14 cellular contexts compared by ENCODE assay signal in genomic region chr12:116969615-116970575, GRCh38. TPM values are rescaled to one million over a fixed set of nuclear protein-coding genes. Genes with fewer than 3 reads are reported as not detected.
DNase-seq lines count a peak whose midpoint lies in the region; ATAC-seq, FAIRE-seq and TF ChIP-seq lines count a peak whose summit lies in the region.
"Had no signal": no experiment of that assay in that cellular context is flagged by ENCODE, and none has a peak within 500 bp of the region (broad histone marks: within the 10 kb centered on the region; RNA-seq: fewer than 3 reads in every experiment).

No MANE protein-coding gene starts in this region.

- no peak overlapping the region for H3K14ac ChIP-seq in H1 (ENCODE audit: insufficient read length)

- no peak overlapping the region for H2BK15ac ChIP-seq in H1 (ENCODE audit: low read length)

- H3K27me3 ChIP-seq in DOHH2 (ENCODE audit: control insufficient read depth, low read length): no peaks in the 10 kb centered on the region
- H3K27me3 ChIP-seq in H1 (replicated peaks in 1 of 4; ENCODE audit: control insufficient read depth in 3 of 4, extremely low read depth in 1 of 4, insufficient read depth in 3 of 4, low read length in 3 of 4): no peaks in the 10 kb centered on the region
- H3K27me3 ChIP-seq in stomach: no peaks in the 10 kb centered on the region

- no peaks in the 10 kb centered on the region for H3K79me1 ChIP-seq in H1 (ENCODE audit: low read depth, low read length)

- H3K56ac ChIP-seq in H1 (replicated peaks; ENCODE audit: insufficient read length, low read depth, low read length): no peak overlapping the region

- 0 out of 2 replicates have a peak, but pooled peaks cover 4% of the 10 kb centered on the region for H3F3A ChIP-seq in DOHH2 (ENCODE audit: control insufficient read depth, insufficient read depth)

- CTCF ChIA-PET in H1 (lab: Charles Lee; ENCODE audit: partially characterized antibody): interaction anchor here (0.6 to 1.1 kb wide), 3 partner anchors 9 to 39 kb away, joined by 3 read pairs; no protein-coding TSS in a partner anchor

- ATAC-seq in GM19351 (IDR thresholded peaks at IDR 0.05; ENCODE audit: unreplicated experiment): no peak
- no peak for ATAC-seq in GM21723 (IDR thresholded peaks at IDR 0.05; ENCODE audit: unreplicated experiment)
- ATAC-seq: naive thymus-derived CD8-positive, alpha-beta T cell had no signal

- H3K9me3 ChIP-seq in DOHH2 (ENCODE audit: control insufficient read depth, insufficient read depth, low read length): no peaks in the 10 kb centered on the region
- no peaks in the 10 kb centered on the region for H3K9me3 ChIP-seq in H1 (ENCODE audit: insufficient read depth in 2 of 2, low read depth in 1 of 2, low read length in 1 of 2)
- H3K9me3 ChIP-seq in stomach: no peaks in the 10 kb centered on the region
- H3K9me3 ChIP-seq: thoracic aorta had no signal

- H2BK12ac ChIP-seq in H1 (ENCODE audit: low read depth, low read length): peak overlapping the region; percentile 30; the same call in 1 of the 2 replicates

- TF ChIP-seq RAD21 in H1 (IDR thresholded peaks at IDR 0.05 in 1 of 2, conservative IDR thresholded peaks at IDR 0.05 in 1 of 2; ENCODE audit: low read depth in 2 of 2, low read length in 2 of 2): no peak

- H3K9me3 Mint-ChIP-seq in neural crest cell: no peaks in the 10 kb centered on the region
- H3K9me3 Mint-ChIP-seq: activated naive CD4-positive, alpha-beta T cell treated with anti-CD3 and anti-CD28 coated beads for 36 hours; naive thymus-derived CD8-positive, alpha-beta T cell had no signal

- POLR2A ChIA-PET in H1 (lab: Charles Lee; ENCODE audit: partially characterized antibody): interaction anchor here (0.9 to 1.0 kb wide), 2 partner anchors 14 to 210 kb away, joined by 4 read pairs; no protein-coding TSS in a partner anchor

- no peaks in the 10 kb centered on the region; the same call in 1 of the 2 replicates for H3K79me2 ChIP-seq in DOHH2 (ENCODE audit: control insufficient read depth, low read length)
- H3K79me2 ChIP-seq in H1 (ENCODE audit: control insufficient read depth in 1 of 2, insufficient read depth in 2 of 2, low read length in 2 of 2): no peaks in the 10 kb centered on the region

- H2AK5ac ChIP-seq in H1 (ENCODE audit: low read depth, low read length): no peak overlapping the region

- H2AFZ ChIP-seq in H1 (ENCODE audit: low read length): no peak overlapping the region

- no peak overlapping the region for H3K9ac ChIP-seq in H1 (replicated peaks in 1 of 4; ENCODE audit: extremely low read depth in 1 of 4, low read depth in 3 of 4, low read length in 3 of 4)

- peak overlapping the region; percentile 53 for H3K27ac ChIP-seq in DOHH2 (ENCODE audit: low read depth, low read length)
- H3K27ac ChIP-seq in H1 (ENCODE audit: low read depth, low read length): no peak overlapping the region
- H3K27ac ChIP-seq in stomach: no peak overlapping the region
- H3K27ac ChIP-seq: coronary artery, thoracic aorta had no signal

- DNase-seq in NCI-H524 (lab: John Stamatoyannopoulos, UW) (peak; percentile 86 to 91), H1 (ENCODE audit: low read depth in 1 of 2, low spot score in 2 of 2) (no peak), neural crest cell (ENCODE audit: low read depth, low spot score) (peak; percentile 3), stomach (no peak), DMS53 (lab: John Stamatoyannopoulos, UW) (no peak)
- DNase-seq: activated naive CD4-positive, alpha-beta T cell treated with anti-CD3 and anti-CD28 coated beads for 36 hours; naive thymus-derived CD8-positive, alpha-beta T cell; NCI-H510A treated with DMSO at 0.1 percent for 48 hours; small intestine had no signal

- no peaks in the 10 kb centered on the region for H4K20me1 ChIP-seq in DOHH2 (ENCODE audit: control insufficient read depth, insufficient read depth, low read depth, low read length)
- H4K20me1 ChIP-seq in H1 (replicated peaks in 1 of 2; ENCODE audit: control insufficient read depth in 1 of 2, insufficient read depth in 2 of 2, low read length in 2 of 2): peaks cover 0 to 1% of the 10 kb centered on the region in 2 experiments

- no peaks in the 10 kb centered on the region for H3K27me3 Mint-ChIP-seq in neural crest cell (ENCODE audit: low read depth)
- H3K27me3 Mint-ChIP-seq: naive thymus-derived CD8-positive, alpha-beta T cell had no signal

- no peak overlapping the region for H3K27ac Mint-ChIP-seq in neural crest cell (ENCODE audit: unreplicated experiment)
- H3K27ac Mint-ChIP-seq: activated naive CD4-positive, alpha-beta T cell treated with anti-CD3 and anti-CD28 coated beads for 36 hours had no signal

- TF ChIP-seq POLR2A in H1 (IDR thresholded peaks at IDR 0.05; ENCODE audit: control extremely low read depth in 1 of 2, low read depth in 2 of 2, low read length in 2 of 2) (no peak), stomach (IDR thresholded peaks at IDR 0.05) (no peak)

- FAIRE-seq in H1 (lab: Jason Lieb, UNC): no peak
- FAIRE-seq: small intestine had no signal

- H3K4me1 ChIP-seq in DOHH2 (ENCODE audit: control insufficient read depth, low read length) (peaks cover 46% of the 10 kb centered on the region), H1 (replicated peaks in 1 of 4; ENCODE audit: control insufficient read depth in 3 of 4, insufficient read depth in 4 of 4, low read length in 3 of 4) (no peaks in the 10 kb centered on the region), stomach (peaks cover 0 to 9% (median 5%) of the 10 kb centered on the region in 4 donors)

- H3K4me2 ChIP-seq in DOHH2 (ENCODE audit: low read length) (peak overlapping the region; percentile 46), H1 (ENCODE audit: insufficient read depth in 1 of 2, low read depth in 2 of 2, low read length in 2 of 2) (no peak overlapping the region)

- peaks cover 44% of the 10 kb centered on the region for H3K36me3 ChIP-seq in DOHH2 (ENCODE audit: control insufficient read depth, low read length)
- H3K36me3 ChIP-seq in H1 (ENCODE audit: control insufficient read depth in 2 of 4, insufficient read depth in 4 of 4, low read length in 3 of 4): peaks cover 0 to 6% (median 3%) of the 10 kb centered on the region in 4 experiments; a peak in 3 of 8 replicates
- peaks cover 7 to 61% (median 53%) of the 10 kb centered on the region in 4 donors for H3K36me3 ChIP-seq in stomach

- no peak overlapping the region for H4K5ac ChIP-seq in H1 (ENCODE audit: insufficient read length, low read depth, low read length)

- no peak for TF ChIP-seq EP300 in H1 (IDR thresholded peaks at IDR 0.05; ENCODE audit: borderline replicate concordance in 1 of 2, low read depth in 2 of 2, low read length in 2 of 2)
- no peak for TF ChIP-seq EP300 in stomach (IDR thresholded peaks at IDR 0.05)

- H3K23ac ChIP-seq in H1 (ENCODE audit: insufficient read length): no peak overlapping the region

- no peak overlapping the region for H2BK20ac ChIP-seq in H1 (ENCODE audit: low read length)

- no peaks in the 10 kb centered on the region for H3K23me2 ChIP-seq in H1 (ENCODE audit: low read depth, low read length)

- no peak overlapping the region for H4K91ac ChIP-seq in H1 (replicated peaks; ENCODE audit: insufficient read length, low read length)

- H2BK120ac ChIP-seq in H1 (replicated peaks; ENCODE audit: low read depth, low read length): no peak overlapping the region

- H3K18ac ChIP-seq in H1 (ENCODE audit: extremely low read depth, low read length): no peak overlapping the region

- peaks cover 16% of the 10 kb centered on the region for H3K36me3 Mint-ChIP-seq in neural crest cell (ENCODE audit: low read depth)

- 86% methylated on average over 30 of the region's 30 CpGs; no CpG with 5 or more reads in 1 of the 2 experiments for WGBS in H1 (ENCODE audit: extremely low coverage in 1 of 2, insufficient coverage in 1 of 2, insufficient read length in 1 of 2, insufficient replicate concordance in 2 of 2, low coverage in 1 of 2, low lambda C conversion rate in 2 of 2, missing lambda C conversion rate in 1 of 2), 2 experiments
- 76 to 80% (median 78%) methylated on average over 30 of the region's 30 CpGs for WGBS in stomach, 5 donors

- no peak overlapping the region for H3K4ac ChIP-seq in H1 (replicated peaks; ENCODE audit: insufficient read length, low read depth, low read length)

- TF ChIP-seq CTCF in DOHH2 (IDR thresholded peaks at IDR 0.05; ENCODE audit: low read depth, low read length, poor library complexity, severe bottlenecking): no peak
- no peak for TF ChIP-seq CTCF in H1 (IDR thresholded peaks at IDR 0.05; ENCODE audit: control extremely low read depth in 1 of 3, insufficient read depth in 1 of 3, low read depth in 1 of 3, low read length in 3 of 3)
- TF ChIP-seq CTCF in neural crest cell (conservative IDR thresholded peaks at IDR 0.05): no peak
- TF ChIP-seq CTCF in stomach (IDR thresholded peaks at IDR 0.05): no peak

- peaks cover 20% of the 10 kb centered on the region for H3K4me1 Mint-ChIP-seq in neural crest cell

- no peak overlapping the region; the same call in 1 of the 2 replicates for H2BK5ac ChIP-seq in H1 (ENCODE audit: low read depth, low read length)

- no peak overlapping the region for H3K4me3 Mint-ChIP-seq in neural crest cell
- H3K4me3 Mint-ChIP-seq: activated naive CD4-positive, alpha-beta T cell treated with anti-CD3 and anti-CD28 coated beads for 36 hours; naive thymus-derived CD8-positive, alpha-beta T cell had no signal

- intact Hi-C loops in stomach (cut with DNase I; ENCODE audit: low total_unique reads): no loop called here

- H4K8ac ChIP-seq in H1 (ENCODE audit: extremely low read depth, insufficient read depth, low read length): no peak overlapping the region

- no peaks in the 10 kb centered on the region for H3K9me2 ChIP-seq in DOHH2 (replicated peaks; ENCODE audit: control insufficient read depth, low read length)

- H3K4me3 ChIP-seq in DOHH2 (ENCODE audit: low read length) (0 out of 2 replicates have a peak overlapping the region, but pooled peaks have one; percentile 7), H1 (ENCODE audit: extremely low read depth in 1 of 4, insufficient read depth in 2 of 4, low read depth in 3 of 4, low read length in 4 of 4) (no peak overlapping the region), stomach (no peak overlapping the region)
- H3K4me3 ChIP-seq: coronary artery, thoracic aorta had no signal

TF ChIP-seq in H1, 55 proteins besides CTCF, POLR2A, EP300 and RAD21:
- no peak for TF ChIP-seq SP1 (IDR thresholded peaks at IDR 0.05; ENCODE audit: low read depth, low read length)
TF ChIP-seq in H1: peak in this region for 0.

RNA-seq across cellular contexts. Expression of gene FBXW8, which starts 59.1 kb away (rescaled TPM):
- total RNA-seq in H1 (2021; fragmentation: NEBNext Ultra II Directional; extraction: Animal tissue kit (Norgen Biotek cat#: 25700)): 15.9 and 16.0 TPM in 2 replicates
- polyA plus RNA-seq in H1 (2011; rRNA removed): 15.8 and 17.9 TPM in 2 replicates
- polyA plus RNA-seq in H1 (2011; cell fraction: cytosol; rRNA removed): 13.1 TPM
- 30.0 TPM for polyA plus RNA-seq in H1 (2011; cell fraction: nucleus; rRNA removed)
- 11.6 to 16.3 TPM (median 12.9 TPM) in 4 replicates for polyA plus RNA-seq in H1 (2012, experiment 1 of 2)
- polyA plus RNA-seq in H1 (2012, experiment 2 of 2): 3.5 TPM
- 11.7 TPM for polyA plus RNA-seq in H1 (2013, experiment 1 of 2)
- 10.7 TPM for polyA plus RNA-seq in H1 (2013, experiment 2 of 2)
- polyA minus RNA-seq in H1 (2011; rRNA and poly(A)+ RNA removed): 29.7 and 29.9 TPM in 2 replicates
- 10.3 TPM for polyA minus RNA-seq in H1 (2011; cell fraction: cytosol; rRNA and poly(A)+ RNA removed)
- 35.6 TPM for polyA minus RNA-seq in H1 (2011; cell fraction: nucleus; rRNA and poly(A)+ RNA removed)
- 34.8 and 37.9 TPM in 2 replicates for total RNA-seq in neural crest cell
- total RNA-seq in stomach: 10 to 100 TPM in 3 of 5 donors, 1 to 10 TPM in 2; 4.1 to 28.7 (median 19.6) TPM
- polyA plus RNA-seq in stomach: 1 to 10 TPM; 3.2 to 4.1 (median 3.3) TPM

Comparison
In these comparisons a context has a peak if more than half of its experiments do, and no peak if none do; other contexts are left out.
1. DNase-seq: peak in NCI-H524 (2 of 2) and neural crest cell (single experiment); none in H1 (0 of 2), stomach (single experiment) and DMS53 (single experiment).